13 cellular contexts compared by ENCODE assay signal in the genomic region with DNA sequence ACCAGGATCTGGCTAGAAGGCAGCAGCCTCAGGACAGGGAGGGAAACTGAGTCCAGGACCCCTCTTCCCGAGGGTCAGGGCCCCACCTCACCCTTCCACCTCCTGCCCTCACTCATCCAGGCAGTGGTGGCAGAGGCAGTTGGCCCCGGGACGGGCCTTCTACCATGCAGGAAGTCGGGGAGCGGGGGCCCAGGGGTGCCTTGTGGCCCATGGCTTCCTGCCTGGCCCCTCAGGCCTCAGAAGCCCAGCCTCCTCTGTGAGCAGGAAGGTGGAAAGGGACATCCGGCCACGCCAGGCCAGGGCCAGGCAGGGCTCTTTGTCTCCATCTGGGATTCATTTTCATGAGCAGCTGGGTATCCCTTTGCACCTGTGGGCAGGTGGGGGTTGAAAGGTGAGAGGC. TPM values are rescaled to one million over a fixed set of nuclear protein-coding genes. Genes with fewer than 3 reads are reported as not detected.
DNase-seq lines count a peak whose midpoint lies in the region; ATAC-seq lines count a peak whose summit lies in the region.
"Had no signal": no experiment of that assay in that cellular context is flagged by ENCODE, and none has a peak within 500 bp of the region (broad histone marks: within the 10 kb centered on the region; RNA-seq: fewer than 3 reads in every experiment).

No MANE protein-coding gene starts in this region.

- no peak overlapping the region for H3K4me2 ChIP-seq in neuronal stem cell (ENCODE audit: insufficient read depth, low read length, poor library complexity, severe bottlenecking)

- H3K9ac ChIP-seq in neuronal stem cell (ENCODE audit: low read depth, low read length, poor library complexity) = no peak overlapping the region

- no peak overlapping the region for H2BK12ac ChIP-seq in neuronal stem cell (ENCODE audit: low read length)

- no CpG with 5 or more reads among the region's 7 CpGs for WGBS in neuronal stem cell (ENCODE audit: extremely low coverage in 2 of 2, insufficient read length in 2 of 2, insufficient replicate concordance in 1 of 2), 2 donors

- H2BK120ac ChIP-seq in neuronal stem cell (ENCODE audit: low read depth, low read length) = no peak overlapping the region

- CTCF ChIA-PET in activated CD8-positive, alpha-beta T cell treated with anti-CD3 and anti-CD28 coated beads, Interleukin-2, amount 10 ng/mL, durations not matched to agents 7 days and 5 days (lab: Charles Lee) = interaction anchor here (0.6 to 1.4 kb wide), 2 partner anchors 13 to 31 kb away, joined by 3 to 7 read pairs; no protein-coding TSS in a partner anchor

- H3K23ac ChIP-seq in neuronal stem cell (ENCODE audit: low read depth, low read length, poor library complexity) = peak overlapping the region; percentile 31

- peak overlapping the region; percentile 60 for H2BK5ac ChIP-seq in neuronal stem cell (ENCODE audit: low read length)

- POLR2A ChIA-PET in activated CD8-positive, alpha-beta T cell treated with anti-CD3 and anti-CD28 coated beads, Interleukin-2, amount 10 ng/mL, durations not matched to agents 7 days and 5 days (lab: Charles Lee) = interaction anchor here (0.6 kb wide), 1 partner anchor 52 kb away, joined by 3 read pairs; no protein-coding TSS in a partner anchor

- no peak overlapping the region for H3K27ac Mint-ChIP-seq in activated T-cell treated with anti-CD3 and anti-CD28 coated beads, Interleukin-2, amount 50 U/mL, for 24 hours
- H3K27ac Mint-ChIP-seq in activated CD8-positive, alpha-beta T cell treated with anti-CD3 and anti-CD28 coated beads, Interleukin-2, amount 10 ng/mL, durations not matched to agents 7 days and 5 days = peak overlapping the region; percentile 87

- H3K79me1 ChIP-seq in neuronal stem cell (ENCODE audit: low read depth, low read length) = peaks cover 2% of the 10 kb centered on the region

- H2BK15ac ChIP-seq in neuronal stem cell (ENCODE audit: low read length) = no peak overlapping the region

- ATAC-seq in activated CD8-positive, alpha-beta T cell treated with anti-CD3 and anti-CD28 coated beads, Interleukin-2, amount 10 ng/mL, durations not matched to agents 7 days and 5 days = peak; percentile 82
- no peak for ATAC-seq in GM19351 (IDR thresholded peaks at IDR 0.05; ENCODE audit: unreplicated experiment)
- ATAC-seq: body of pancreas, foreskin keratinocyte, HCT116, mucosa of descending colon had no signal

- peak overlapping the region; percentile 35 for H3K18ac ChIP-seq in neuronal stem cell (ENCODE audit: low read length)

- peaks cover 8% of the 10 kb centered on the region for H3K4me1 Mint-ChIP-seq in activated T-cell treated with anti-CD3 and anti-CD28 coated beads, Interleukin-2, amount 50 U/mL, for 24 hours (ENCODE audit: low read depth)
- peaks cover 24% of the 10 kb centered on the region for H3K4me1 Mint-ChIP-seq in activated CD8-positive, alpha-beta T cell treated with anti-CD3 and anti-CD28 coated beads, Interleukin-2, amount 10 ng/mL, durations not matched to agents 7 days and 5 days (ENCODE audit: low read depth)

- no peak overlapping the region for H2AFZ ChIP-seq in neuronal stem cell (ENCODE audit: low read length)

- H3K4me3 ChIP-seq in neuronal stem cell (ENCODE audit: low read length in 2 of 2) = no peak overlapping the region
- H3K4me3 ChIP-seq: body of pancreas, mucosa of descending colon had no signal

- no peak overlapping the region for H4K8ac ChIP-seq in neuronal stem cell (ENCODE audit: low read depth, low read length)

- no peak overlapping the region for H3K4ac ChIP-seq in neuronal stem cell (ENCODE audit: low read length)

- no peak overlapping the region for H3K14ac ChIP-seq in neuronal stem cell (ENCODE audit: low read length)

- H3K27me3 ChIP-seq in neuronal stem cell (ENCODE audit: control insufficient read depth in 3 of 3, insufficient read depth in 3 of 3, low read depth in 1 of 3, low read length in 3 of 3) = no peaks in the 10 kb centered on the region
- H3K27me3 ChIP-seq: body of pancreas, foreskin keratinocyte had no signal

- peaks cover 3% of the 10 kb centered on the region for H3K27me3 Mint-ChIP-seq in activated T-cell treated with anti-CD3 and anti-CD28 coated beads, Interleukin-2, amount 50 U/mL, for 24 hours
- no peaks in the 10 kb centered on the region for H3K27me3 Mint-ChIP-seq in activated CD8-positive, alpha-beta T cell treated with anti-CD3 and anti-CD28 coated beads, Interleukin-2, amount 10 ng/mL, durations not matched to agents 7 days and 5 days (ENCODE audit: low read depth)

- H3K9me3 ChIP-seq in neuronal stem cell (replicated peaks in 1 of 2; ENCODE audit: control insufficient read depth in 2 of 2, insufficient read depth in 1 of 2, low read depth in 1 of 2, low read length in 2 of 2) = peaks cover 0 to 9% of the 10 kb centered on the region in 2 donors
- H3K9me3 ChIP-seq: body of pancreas, mucosa of descending colon had no signal

- no peaks in the 10 kb centered on the region for H3K36me3 Mint-ChIP-seq in activated T-cell treated with anti-CD3 and anti-CD28 coated beads, Interleukin-2, amount 50 U/mL, for 24 hours (ENCODE audit: low read depth)
- no peaks in the 10 kb centered on the region for H3K36me3 Mint-ChIP-seq in activated CD8-positive, alpha-beta T cell treated with anti-CD3 and anti-CD28 coated beads, Interleukin-2, amount 10 ng/mL, durations not matched to agents 7 days and 5 days (ENCODE audit: low read depth)

- H3K27ac ChIP-seq in neuronal stem cell (replicated peaks; ENCODE audit: low read length) = no peak overlapping the region
- H3K27ac ChIP-seq: body of pancreas, foreskin keratinocyte had no signal

- H3K4me3 Mint-ChIP-seq in activated T-cell treated with anti-CD3 and anti-CD28 coated beads, Interleukin-2, amount 50 U/mL, for 24 hours = no peak overlapping the region
- H3K4me3 Mint-ChIP-seq in activated CD8-positive, alpha-beta T cell treated with anti-CD3 and anti-CD28 coated beads, Interleukin-2, amount 10 ng/mL, durations not matched to agents 7 days and 5 days = peak overlapping the region; percentile 42

- peak; percentile 39 for DNase-seq in activated T-cell treated with anti-CD3 and anti-CD28 coated beads, Interleukin-2, amount 50 U/mL, for 24 hours
- no peak for DNase-seq in activated T-cell treated with anti-CD3 and anti-CD28 coated beads, Interleukin-2, amount 50 U/mL, for 1 hour
- DNase-seq in KG1 (lab: John Stamatoyannopoulos, UW) (peak; percentile 67), neuronal stem cell (ENCODE audit: low spot score) (no peak), NCI-H82 treated with DMSO at 0.1 percent for 48 hours (lab: John Stamatoyannopoulos, UW; ENCODE audit: unreplicated experiment) (no peak), NCI-H1092 treated with DMSO at 0.1 percent for 48 hours (lab: John Stamatoyannopoulos, UW) (no peak)
- DNase-seq in activated CD8-positive, alpha-beta T cell treated with anti-CD3 and anti-CD28 coated beads, Interleukin-2, amount 10 ng/mL, durations not matched to agents 7 days and 5 days = peak; percentile 79
- DNase-seq: body of pancreas; effector CD8-positive, alpha-beta T cell; foreskin keratinocyte; mucosa of descending colon had no signal

- no peaks in the 10 kb centered on the region for H3K9me3 Mint-ChIP-seq in activated T-cell treated with anti-CD3 and anti-CD28 coated beads, Interleukin-2, amount 50 U/mL, for 24 hours
- no peaks in the 10 kb centered on the region for H3K9me3 Mint-ChIP-seq in activated CD8-positive, alpha-beta T cell treated with anti-CD3 and anti-CD28 coated beads, Interleukin-2, amount 10 ng/mL, durations not matched to agents 7 days and 5 days (ENCODE audit: insufficient read depth)

- peaks cover 15 to 16% of the 10 kb centered on the region in 2 donors for H3K4me1 ChIP-seq in neuronal stem cell (ENCODE audit: control insufficient read depth in 2 of 2, insufficient read depth in 1 of 2, low read depth in 1 of 2, low read length in 2 of 2)
- H3K4me1 ChIP-seq: body of pancreas, foreskin keratinocyte had no signal

- peaks cover 0 to 26% of the 10 kb centered on the region in 2 donors for H3K36me3 ChIP-seq in neuronal stem cell (replicated peaks in 1 of 2; ENCODE audit: control insufficient read depth in 2 of 2, insufficient read depth in 2 of 2, low read length in 2 of 2)

- H2AK5ac ChIP-seq in neuronal stem cell (ENCODE audit: low read depth, low read length) = no peak overlapping the region

- H4K91ac ChIP-seq in neuronal stem cell (ENCODE audit: low read depth, low read length, poor library complexity) = no peak overlapping the region

RNA-seq across cellular contexts. Expression of a gene that starts 58.5 kb away (rescaled TPM):
- under 1 TPM; 0.87 to 0.91 TPM for total RNA-seq in activated CD8-positive, alpha-beta T cell treated with anti-CD3 and anti-CD28 coated beads, Interleukin-2, amount 10 ng/mL, durations not matched to agents 7 days and 5 days
- polyA plus RNA-seq in neuronal stem cell (2013, experiment 1 of 2) = 15.9 TPM
- 17.5 TPM for polyA plus RNA-seq in neuronal stem cell (2013, experiment 2 of 2)

RNA-seq across cellular contexts. Expression of a gene that starts 58.9 kb away (rescaled TPM):
- total RNA-seq in activated CD8-positive, alpha-beta T cell treated with anti-CD3 and anti-CD28 coated beads, Interleukin-2, amount 10 ng/mL, durations not matched to agents 7 days and 5 days = 1,000 to 10,000 TPM; 5,147 to 5,318 TPM
- polyA plus RNA-seq in neuronal stem cell (2013, experiment 1 of 2) = 5,937 TPM
- 5,622 TPM for polyA plus RNA-seq in neuronal stem cell (2013, experiment 2 of 2)

Comparison
In these comparisons a context has a peak if more than half of its experiments do, and no peak if none do; other contexts are left out.
1. DNase-seq: peak in activated T-cell treated with anti-CD3 and anti-CD28 coated beads, Interleukin-2, amount 50 U/mL, for 24 hours (single experiment), KG1 (single experiment) and activated CD8-positive, alpha-beta T cell treated with anti-CD3 and anti-CD28 coated beads, Interleukin-2, amount 10 ng/mL, durations not matched to agents 7 days and 5 days (single experiment); none in activated T-cell treated with anti-CD3 and anti-CD28 coated beads, Interleukin-2, amount 50 U/mL, for 1 hour (single experiment), neuronal stem cell (single experiment), NCI-H82 treated with DMSO at 0.1 percent for 48 hours (single experiment) and NCI-H1092 treated with DMSO at 0.1 percent for 48 hours (single experiment).